ENCODE assay signal across 23 cellular contexts in genomic region chr9:136054146-136054545, GRCh38. TPM values are rescaled to one million over a fixed set of nuclear protein-coding genes. Genes with fewer than 3 reads are reported as not detected.
DNase-seq lines count a peak whose midpoint lies in the region; ATAC-seq, FAIRE-seq and TF ChIP-seq lines count a peak whose summit lies in the region.
"Had no signal": no experiment of that assay in that cellular context is flagged by ENCODE, and none has a peak within 500 bp of the region (broad histone marks: within the 10 kb centered on the region; RNA-seq: fewer than 3 reads in every experiment).

No MANE protein-coding gene starts in this region.

- H3K27me3 Mint-ChIP-seq in immature natural killer cell (ENCODE audit: low read depth in 3 of 3) = peaks cover 0 to 4% (median 3%) of the 10 kb centered on the region in 3 donors
- H3K27me3 Mint-ChIP-seq in activated CD8-positive, alpha-beta T cell treated with anti-CD3 and anti-CD28 coated beads for 36 hours = peaks cover 8% of the 10 kb centered on the region

- H3K36me3 ChIP-seq in Panc1 (ENCODE audit: control insufficient read depth, insufficient read depth, low read length) = no peaks in the 10 kb centered on the region
- H3K36me3 ChIP-seq: BE2C had no signal

- peak overlapping the region in 3 of 5 donors; percentile 21 to 53 (median 27) for H3K4me3 Mint-ChIP-seq in immature natural killer cell
- H3K4me3 Mint-ChIP-seq in activated CD8-positive, alpha-beta T cell treated with anti-CD3 and anti-CD28 coated beads for 36 hours = no peak overlapping the region
- H3K4me3 Mint-ChIP-seq: stimulated activated naive CD8-positive, alpha-beta T cell treated with anti-CD3 and anti-CD28 coated beads, Interleukin-15, Interleukin-2, amounts not matched to agents 100 ng/mL and 50 ng/mL, for 24 hours; T-helper 17 cell had no signal

- DNase-seq in activated effector memory CD4-positive, alpha-beta T cell treated with anti-CD3 and anti-CD28 coated beads, Interleukin-2, amount 50 U/mL, for 16 hours = peak; percentile 45
- no peak for DNase-seq in activated effector memory CD4-positive, alpha-beta T cell treated with Interleukin-2 at 50 U/mL for 16 hours
- DNase-seq in Panc1 (ENCODE audit: low read depth, low spot score) (no peak), immature natural killer cell (no peak), GM19239 (ENCODE audit: insufficient read length, low spot score) (no peak)
- no peak for DNase-seq in activated CD8-positive, alpha-beta T cell treated with anti-CD3 and anti-CD28 coated beads for 36 hours
- DNase-seq: activated naive CD4-positive, alpha-beta T cell; BE2C; Calu3; left ventricle myocardium inferior; mucosa of descending colon; NCI-H2081; NCI-H82; OCI-M1; spleen; stimulated activated CD4-positive, alpha-beta T cell treated with anti-CD3 and anti-CD28 coated beads, Interleukin-4, amount 100 ng/mL, for 24 hours; T-helper 17 cell; transverse colon had no signal

- CTCF ChIA-PET in Panc1 (lab: Charles Lee) = interaction anchor here (0.5 to 0.6 kb wide), 3 partner anchors 25 to 370 kb away, joined by 3 to 4 read pairs (median 3); no protein-coding TSS in a partner anchor
- CTCF ChIA-PET in activated CD8-positive, alpha-beta T cell treated with anti-CD3 and anti-CD28 coated beads for 36 hours (lab: Charles Lee) = interaction anchor here (1.0 kb wide), 1 partner anchor 67 kb away, joined by 3 read pairs; no protein-coding TSS in a partner anchor

- H3K9me3 Mint-ChIP-seq in immature natural killer cell = no peaks in the 10 kb centered on the region
- H3K9me3 Mint-ChIP-seq in activated CD8-positive, alpha-beta T cell treated with anti-CD3 and anti-CD28 coated beads for 36 hours = no peaks in the 10 kb centered on the region
- H3K9me3 Mint-ChIP-seq: stimulated activated naive CD8-positive, alpha-beta T cell treated with anti-CD3 and anti-CD28 coated beads, Interleukin-15, Interleukin-2, amounts not matched to agents 100 ng/mL and 50 ng/mL, for 24 hours had no signal

- no TSS peak for BruUV-seq in Panc1 (replicated peaks; lab: Mats Ljungman, UMichigan)

- H3K27ac ChIP-seq in Panc1 (ENCODE audit: low read length) = peak overlapping the region; percentile 94
- peak overlapping the region; percentile 95 for H3K27ac ChIP-seq in temporal lobe (ENCODE audit: low read depth, low read length)
- H3K27ac ChIP-seq: adrenal gland had no signal

- H3K4me1 Mint-ChIP-seq in immature natural killer cell = peaks cover 36 to 43% of the 10 kb centered on the region in 2 donors
- H3K4me1 Mint-ChIP-seq in activated CD8-positive, alpha-beta T cell treated with anti-CD3 and anti-CD28 coated beads for 36 hours (ENCODE audit: low read depth) = peaks cover 21% of the 10 kb centered on the region

- no peak overlapping the region for H3K27ac Mint-ChIP-seq in immature natural killer cell
- H3K27ac Mint-ChIP-seq in activated CD8-positive, alpha-beta T cell treated with anti-CD3 and anti-CD28 coated beads for 36 hours = no peak overlapping the region
- H3K27ac Mint-ChIP-seq: stimulated activated naive CD8-positive, alpha-beta T cell treated with anti-CD3 and anti-CD28 coated beads, Interleukin-15, Interleukin-2, amounts not matched to agents 100 ng/mL and 50 ng/mL, for 24 hours; T-helper 17 cell had no signal

- no peaks in the 10 kb centered on the region for H3K27me3 ChIP-seq in Panc1 (ENCODE audit: control insufficient read depth, insufficient read depth, low read length)
- H3K27me3 ChIP-seq: adrenal gland, BE2C, transverse colon had no signal

- H3K9me3 ChIP-seq in Panc1 (ENCODE audit: control insufficient read depth, insufficient read depth, low read depth, low read length) = no peaks in the 10 kb centered on the region
- H3K9me3 ChIP-seq: adrenal gland, BE2C, left ventricle myocardium inferior, mucosa of descending colon, spleen, transverse colon had no signal

- in situ Hi-C loops in Panc1 (cut with HindIII; ENCODE audit: low pct_unique_long_range_greater_than_20kb, low sequenced_read_pairs) = no loop called here

- no peak for FAIRE-seq in GM19239 (lab: Jason Lieb, UNC)
- FAIRE-seq: A204.1 had no signal

- no peak for TF ChIP-seq CTCF in Panc1 (IDR thresholded peaks at IDR 0.05)
- TF ChIP-seq CTCF in activated CD8-positive, alpha-beta T cell treated with anti-CD3 and anti-CD28 coated beads for 36 hours (IDR thresholded peaks at IDR 0.05) = no peak

- ATAC-seq in Panc1 (no peak), GM21390 (IDR thresholded peaks at IDR 0.05; ENCODE audit: unreplicated experiment) (no peak)
- ATAC-seq in activated CD8-positive, alpha-beta T cell treated with anti-CD3 and anti-CD28 coated beads for 36 hours = no peak
- ATAC-seq: mucosa of descending colon, T-helper 17 cell had no signal

- H3K4me3 ChIP-seq in Panc1 (ENCODE audit: low read depth in 2 of 2, low read length in 2 of 2) = no peak overlapping the region
- H3K4me3 ChIP-seq: adrenal gland, mucosa of descending colon, spleen, transverse colon had no signal

- intact Hi-C loops in Panc1 (cut with micrococcal nuclease; ENCODE audit: unreplicated experiment) = no loop called here
- intact Hi-C loops in activated CD8-positive, alpha-beta T cell treated with anti-CD3 and anti-CD28 coated beads for 36 hours (cut with micrococcal nuclease) = no loop called here

- H3K36me3 Mint-ChIP-seq in immature natural killer cell = no peaks in the 10 kb centered on the region
- no peaks in the 10 kb centered on the region for H3K36me3 Mint-ChIP-seq in activated CD8-positive, alpha-beta T cell treated with anti-CD3 and anti-CD28 coated beads for 36 hours (ENCODE audit: low read depth)

- peaks cover 68% of the 10 kb centered on the region for H3K4me1 ChIP-seq in Panc1 (ENCODE audit: control insufficient read depth, insufficient read depth, low read length)

- POLR2A ChIA-PET in Panc1 (lab: Charles Lee) = no interaction called here
- POLR2A ChIA-PET in activated CD8-positive, alpha-beta T cell treated with anti-CD3 and anti-CD28 coated beads for 36 hours (lab: Charles Lee) = no interaction called here

RNA-seq across cellular contexts. Expression of gene NACC2, which starts 40.9 kb away (rescaled TPM):
- total RNA-seq in Panc1 (2021; ENCODE audit: unreplicated experiment) = 62.0 TPM
- polyA plus RNA-seq in Panc1 (2012; ENCODE audit: insufficient read length) = 46.2 TPM
- polyA plus RNA-seq in immature natural killer cell = 1 to 10 TPM; 2.1 to 6.2 (median 2.8) TPM
- total RNA-seq in temporal lobe = 3.9 TPM
- total RNA-seq in activated CD8-positive, alpha-beta T cell treated with anti-CD3 and anti-CD28 coated beads for 36 hours = 1 to 10 TPM; 6.0 to 6.2 TPM
